Comparison of ENCODE assay signal across 20 cellular contexts in genomic region chr12:125540580-125541204, GRCh38.
"Had no signal": no experiment of that assay in that cellular context is flagged by ENCODE, and none has a peak within 500 bp of the region (broad histone marks: within the 10 kb centered on the region; RNA-seq: fewer than 3 reads in every experiment).

No MANE protein-coding gene starts in this region.

- H3K9me3 Mint-ChIP-seq: natural killer cell had no signal

- H3K4me3 ChIP-seq: heart left ventricle, left lung, lower lobe of right lung, pancreas, right lobe of liver, tibial artery, upper lobe of right lung had no signal

- FAIRE-seq: endometrium, keratinocyte, pancreas had no signal

- H3K4me3 Mint-ChIP-seq: memory B cell; mesothelial cell of epicardium; natural killer cell; stimulated activated memory B cell treated with anti-CD40 and anti-IgM and Interleukin-4, amounts not matched to agents 10 μg/mL and 1 μg/mL and 100 μg/mL, for 72 hours; stimulated activated naive CD8-positive, alpha-beta T cell treated with anti-CD3 and anti-CD28 coated beads, Interleukin-15, Interleukin-2, amounts not matched to agents 100 ng/mL and 50 ng/mL, for 24 hours had no signal

- H3K27me3 Mint-ChIP-seq: stimulated activated memory B cell treated with anti-CD40 and anti-IgM and Interleukin-4, amounts not matched to agents 10 μg/mL and 1 μg/mL and 100 μg/mL, for 72 hours; stimulated activated naive CD8-positive, alpha-beta T cell treated with anti-CD3 and anti-CD28 coated beads, Interleukin-15, Interleukin-2, amounts not matched to agents 100 ng/mL and 50 ng/mL, for 24 hours had no signal

- H3K36me3 Mint-ChIP-seq: memory B cell; mesothelial cell of epicardium; natural killer cell; stimulated activated memory B cell treated with anti-CD40 and anti-IgM and Interleukin-4, amounts not matched to agents 10 μg/mL and 1 μg/mL and 100 μg/mL, for 72 hours had no signal

- H3K4me1 ChIP-seq: heart left ventricle, left lung, lower lobe of right lung, pancreas, right lobe of liver, tibial artery, upper lobe of right lung had no signal

- ATAC-seq: esophagus mucosa; heart left ventricle; left lung; lower lobe of right lung; natural killer cell; pancreas; right lobe of liver; stimulated activated memory B cell treated with anti-CD40 and anti-IgM and Interleukin-4, amounts not matched to agents 10 μg/mL and 1 μg/mL and 100 μg/mL, for 72 hours; upper lobe of right lung had no signal

- H3K9me3 ChIP-seq: heart left ventricle, left lung, lower lobe of right lung, pancreas, right lobe of liver, tibial artery, upper lobe of right lung had no signal

- DNase-seq: effector memory CD4-positive, alpha-beta T cell; heart left ventricle; hypothalamus; left lung; lower lobe of right lung; natural killer cell; occipital lobe; pancreas; right lobe of liver; stimulated activated CD4-positive, alpha-beta T cell treated with anti-CD3 and anti-CD28 coated beads, Interleukin-4, amount 100 ng/mL, for 24 hours; tibial artery; upper lobe of right lung had no signal

- H3K27ac Mint-ChIP-seq: memory B cell; mesothelial cell of epicardium; natural killer cell; progenitor cell of endocrine pancreas; stimulated activated memory B cell treated with anti-CD40 and anti-IgM and Interleukin-4, amounts not matched to agents 10 μg/mL and 1 μg/mL and 100 μg/mL, for 72 hours; stimulated activated naive CD8-positive, alpha-beta T cell treated with anti-CD3 and anti-CD28 coated beads, Interleukin-15, Interleukin-2, amounts not matched to agents 100 ng/mL and 50 ng/mL, for 24 hours had no signal

- H3K27me3 ChIP-seq: left lung, right lobe of liver, tibial artery, upper lobe of right lung had no signal

- H3K36me3 ChIP-seq: heart left ventricle, left lung, lower lobe of right lung, pancreas, right lobe of liver, tibial artery, upper lobe of right lung had no signal

- H3K4me1 Mint-ChIP-seq: memory B cell; mesothelial cell of epicardium; natural killer cell; stimulated activated memory B cell treated with anti-CD40 and anti-IgM and Interleukin-4, amounts not matched to agents 10 μg/mL and 1 μg/mL and 100 μg/mL, for 72 hours had no signal

- H3K27ac ChIP-seq: heart left ventricle, left lung, lower lobe of right lung, pancreas, right lobe of liver, tibial artery, upper lobe of right lung had no signal
